25 cellular contexts compared by ENCODE assay signal in the genomic region with DNA sequence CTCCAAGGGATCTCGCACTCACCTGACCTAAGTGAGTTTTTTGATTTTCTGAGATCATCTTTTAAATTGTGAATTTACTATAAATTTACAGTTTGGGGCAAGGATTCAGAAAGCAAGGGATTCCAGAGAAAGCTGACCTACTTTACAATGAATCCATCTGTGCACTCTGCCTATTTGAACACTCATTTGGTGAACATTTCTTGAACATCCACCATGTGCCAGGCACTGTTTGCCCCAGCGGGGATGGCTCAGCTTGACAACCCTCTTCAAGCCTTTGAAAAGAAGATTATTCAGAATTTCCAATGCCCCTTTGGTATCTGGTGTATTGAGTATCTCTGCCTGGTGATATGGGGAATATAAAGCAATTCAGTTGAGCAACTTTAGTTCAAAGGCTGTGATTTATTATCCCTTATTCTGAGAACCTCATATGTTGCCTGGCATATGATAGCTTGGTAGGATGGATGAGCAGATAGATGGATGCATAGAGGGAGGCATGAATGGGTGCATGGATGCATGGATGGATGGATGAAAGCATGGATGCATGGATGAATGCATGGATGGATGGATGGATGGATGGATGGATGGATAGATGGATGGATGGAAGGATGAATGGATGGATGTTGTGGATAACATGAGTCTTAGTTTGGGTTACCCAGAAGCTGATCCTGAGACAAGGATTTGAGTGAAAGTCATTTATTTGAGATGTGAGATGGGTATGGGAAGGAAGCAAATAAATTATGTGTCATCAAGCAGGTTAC.
"Had no signal": no experiment of that assay in that cellular context is flagged by ENCODE, and none has a peak within 500 bp of the region (broad histone marks: within the 10 kb centered on the region; RNA-seq: fewer than 3 reads in every experiment).

No MANE protein-coding gene starts in this region.

- H3K27ac Mint-ChIP-seq: mesothelial cell of epicardium; naive thymus-derived CD4-positive, alpha-beta T cell; natural killer cell treated with Interleukin-12 subunit alpha and Interleukin-12 subunit beta and Interleukin-15 and Interleukin-18, amount 100 ng/mL, for 72 hours; stimulated activated naive B cell treated with anti-CD40 and anti-IgM and Interleukin-4, amounts not matched to agents 10 μg/mL and 1 μg/mL and 100 μg/mL, for 72 hours had no signal

- DNase-seq: hypothalamus; islet precursor cell; left ventricle myocardium inferior; mesendoderm; mucosa of descending colon; naive thymus-derived CD4-positive, alpha-beta T cell; nucleus accumbens; pancreas; retina; right cardiac atrium; stimulated activated CD4-positive, alpha-beta T cell treated with anti-CD3 and anti-CD28 coated beads, Interleukin-12 subunit alpha, Interleukin-12 subunit beta, amount 100 ng/mL, for 4 hours; stimulated activated CD4-positive, alpha-beta T cell treated with anti-CD3 and anti-CD28 coated beads, Interleukin-15, amount 100 ng/mL, for 24 hours; stimulated activated CD4-positive, alpha-beta T cell treated with anti-CD3 and anti-CD28 coated beads, Interleukin-2, amount 100 ng/mL, for 24 hours; stimulated activated CD4-positive, alpha-beta T cell treated with anti-CD3 and anti-CD28 coated beads, Interleukin-4, amount 100 ng/mL, for 1 hour; stimulated activated naive B cell treated with anti-CD40 and anti-IgM and Interleukin-4, amounts not matched to agents 10 μg/mL and 1 μg/mL and 100 μg/mL, for 72 hours; stimulated activated naive CD8-positive, alpha-beta T cell treated with anti-CD3 and anti-CD28 coated beads, Interleukin-15, Interleukin-2, amounts not matched to agents 100 U/mL and 50 U/mL, for 24 hours; stomach; testis; thyroid gland; transverse colon; upper lobe of left lung had no signal

- H3K9me3 Mint-ChIP-seq: mesothelial cell of epicardium; naive thymus-derived CD4-positive, alpha-beta T cell; natural killer cell treated with Interleukin-12 subunit alpha and Interleukin-12 subunit beta and Interleukin-15 and Interleukin-18, amount 100 ng/mL, for 72 hours; neural crest cell; stimulated activated naive B cell treated with anti-CD40 and anti-IgM and Interleukin-4, amounts not matched to agents 10 μg/mL and 1 μg/mL and 100 μg/mL, for 72 hours had no signal

- H3K36me3 Mint-ChIP-seq: mesothelial cell of epicardium; naive thymus-derived CD4-positive, alpha-beta T cell; natural killer cell treated with Interleukin-12 subunit alpha and Interleukin-12 subunit beta and Interleukin-15 and Interleukin-18, amount 100 ng/mL, for 72 hours; stimulated activated naive B cell treated with anti-CD40 and anti-IgM and Interleukin-4, amounts not matched to agents 10 μg/mL and 1 μg/mL and 100 μg/mL, for 72 hours had no signal

- ATAC-seq: mucosa of descending colon; naive thymus-derived CD4-positive, alpha-beta T cell; natural killer cell treated with Interleukin-12 subunit alpha and Interleukin-12 subunit beta and Interleukin-15 and Interleukin-18, amount 100 ng/mL, for 72 hours; pancreas; right cardiac atrium; sciatic nerve; stimulated activated naive B cell treated with anti-CD40 and anti-IgM and Interleukin-4, amounts not matched to agents 10 μg/mL and 1 μg/mL and 100 μg/mL, for 72 hours; stimulated activated naive CD8-positive, alpha-beta T cell treated with anti-CD3 and anti-CD28 coated beads, Interleukin-15, Interleukin-2, amounts not matched to agents 100 U/mL and 50 U/mL, for 24 hours had no signal

- H3K4me3 Mint-ChIP-seq: mesothelial cell of epicardium; naive thymus-derived CD4-positive, alpha-beta T cell; natural killer cell treated with Interleukin-12 subunit alpha and Interleukin-12 subunit beta and Interleukin-15 and Interleukin-18, amount 100 ng/mL, for 72 hours; neural crest cell; stimulated activated naive B cell treated with anti-CD40 and anti-IgM and Interleukin-4, amounts not matched to agents 10 μg/mL and 1 μg/mL and 100 μg/mL, for 72 hours had no signal

- H3K4me1 Mint-ChIP-seq: naive thymus-derived CD4-positive, alpha-beta T cell; stimulated activated naive B cell treated with anti-CD40 and anti-IgM and Interleukin-4, amounts not matched to agents 10 μg/mL and 1 μg/mL and 100 μg/mL, for 72 hours had no signal
